Comparison of ENCODE assay signal across 1 cellular context in the genomic region with DNA sequence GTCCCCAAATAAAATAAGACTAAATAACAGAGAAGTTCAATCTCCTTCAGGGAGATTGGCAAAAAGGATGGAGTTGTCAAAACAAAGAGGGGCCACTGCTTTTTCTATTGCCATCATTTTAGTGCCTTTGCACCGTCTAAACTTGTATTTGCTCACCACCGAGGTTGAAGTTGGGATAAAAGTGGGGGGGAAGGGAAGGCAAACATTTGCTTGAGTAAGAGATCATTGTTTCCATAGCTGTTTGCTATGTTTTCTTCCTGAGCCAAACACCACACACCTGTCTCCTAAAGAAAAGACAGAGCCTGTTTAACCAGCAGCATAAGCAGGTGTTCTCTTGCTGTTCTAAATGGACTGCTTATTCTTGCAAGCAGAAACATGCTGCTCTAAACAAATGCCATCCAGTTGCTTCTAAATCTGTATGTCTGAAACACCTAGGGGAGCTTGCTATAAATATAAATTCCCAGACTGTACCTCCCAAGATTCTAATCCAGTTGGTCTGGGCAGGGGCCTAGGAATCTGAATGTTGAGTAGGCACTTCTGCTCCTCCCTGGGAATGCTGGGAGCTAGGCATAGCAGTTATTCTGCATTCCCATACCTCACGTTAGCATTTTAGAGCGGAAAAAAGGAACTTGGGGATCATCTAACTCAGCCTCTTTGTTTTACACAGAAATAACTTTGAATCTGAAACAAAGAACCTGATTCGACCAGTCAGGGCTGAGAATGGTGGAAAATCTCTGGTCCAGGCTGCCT.
TF ChIP-seq lines count a peak whose summit lies in the region.

No MANE protein-coding gene starts in this region.

TF ChIP-seq in H1, 55 proteins besides CTCF, POLR2A, EP300 and RAD21 (continued from another document):
- TF ChIP-seq, protein P1, sequence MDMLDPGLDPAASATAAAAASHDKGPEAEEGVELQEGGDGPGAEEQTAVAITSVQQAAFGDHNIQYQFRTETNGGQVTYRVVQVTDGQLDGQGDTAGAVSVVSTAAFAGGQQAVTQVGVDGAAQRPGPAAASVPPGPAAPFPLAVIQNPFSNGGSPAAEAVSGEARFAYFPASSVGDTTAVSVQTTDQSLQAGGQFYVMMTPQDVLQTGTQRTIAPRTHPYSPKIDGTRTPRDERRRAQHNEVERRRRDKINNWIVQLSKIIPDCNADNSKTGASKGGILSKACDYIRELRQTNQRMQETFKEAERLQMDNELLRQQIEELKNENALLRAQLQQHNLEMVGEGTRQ (IDR thresholded peaks at IDR 0.05; ENCODE audit: low read length) = no peak
- TF ChIP-seq CHD2 (IDR thresholded peaks at IDR 0.05; ENCODE audit: low read length) (no peak), JUND (IDR thresholded peaks at IDR 0.05; ENCODE audit: low read length) (no peak), TEAD4 (IDR thresholded peaks at IDR 0.05; ENCODE audit: low read depth, low read length) (peak; percentile 53; the same call in 1 of the 2 replicates), NANOG (IDR thresholded peaks at IDR 0.05; ENCODE audit: insufficient read depth, low read depth, low read length, poor library complexity, severe bottlenecking) (no peak)
